22 cellular contexts compared by ENCODE assay signal in genomic region chr20:59071224-59071623, GRCh38. TPM values are rescaled to one million over a fixed set of nuclear protein-coding genes. Genes with fewer than 3 reads are reported as not detected.
DNase-seq lines count a peak whose midpoint lies in the region; ATAC-seq and TF ChIP-seq lines count a peak whose summit lies in the region.
"Had no signal": no experiment of that assay in that cellular context is flagged by ENCODE, and none has a peak within 500 bp of the region (broad histone marks: within the 10 kb centered on the region; RNA-seq: fewer than 3 reads in every experiment).

No MANE protein-coding gene starts in this region.

- DNase-seq in GM13977 (ENCODE audit: low spot score): peak; percentile 27
- peak; percentile 32 for DNase-seq in NOMO-1 treated with DMSO at 0.1 percent for 48 hours (lab: John Stamatoyannopoulos, UW; ENCODE audit: unreplicated experiment)
- peak; percentile 43 for DNase-seq in naive B cell
- no peak for DNase-seq in left colon
- no peak for DNase-seq in esophagus muscularis mucosa (ENCODE audit: extremely low spot score)
- DNase-seq in right atrium auricular region (ENCODE audit: low spot score): no peak
- DNase-seq: activated CD8-positive, alpha-beta memory T cell treated with anti-CD3 and anti-CD28 coated beads, Interleukin-2, amount 50 U/mL, for 48 hours; activated gamma-delta T cell treated with Interleukin-2 at 50 U/mL for 16 hours; central memory CD4-positive, alpha-beta T cell; effector CD4-positive, alpha-beta T cell; GDM1; heart left ventricle; Kasumi-1; natural killer cell; NCI-H187; SHP77 treated with DMSO at 0.1 percent for 48 hours; thyroid gland had no signal

- H3K27me3 Mint-ChIP-seq in naive B cell: peaks cover 3 to 14% (median 9%) of the 10 kb centered on the region in 3 donors

- no peak for TF ChIP-seq POLR2A in esophagus muscularis mucosa (IDR thresholded peaks at IDR 0.05; ENCODE audit: low read depth)

- H3K4me1 ChIP-seq in esophagus muscularis mucosa: no peaks in the 10 kb centered on the region
- peaks cover 0 to 7% of the 10 kb centered on the region in 2 donors for H3K4me1 ChIP-seq in right atrium auricular region
- H3K4me1 ChIP-seq: parathyroid adenoma, thyroid gland had no signal

- H3K4me3 ChIP-seq in esophagus muscularis mucosa (no peak overlapping the region), right atrium auricular region (no peak overlapping the region)
- H3K4me3 ChIP-seq: GM23338, heart left ventricle, thyroid gland had no signal

- no peaks in the 10 kb centered on the region for H3K9me3 Mint-ChIP-seq in naive B cell
- H3K9me3 Mint-ChIP-seq: natural killer cell had no signal

- intact Hi-C loops in left colon (cut with DNase I, micrococcal nuclease) (no loop called here), esophagus muscularis mucosa (cut with DNase I) (no loop called here)

- in situ Hi-C loops in GM13977 (cut with MboI; ENCODE audit: low pct_unique_long_range_greater_than_20kb, low sequenced_read_pairs, unreplicated experiment): no loop called here

- 88% methylated on average over 1 of the region's 1 CpG for WGBS in esophagus muscularis mucosa

- peak; percentile 77 for ATAC-seq in GM21717 (IDR thresholded peaks at IDR 0.05; ENCODE audit: unreplicated experiment)
- ATAC-seq in naive B cell (ENCODE audit: low read depth in 2 of 2): peak; percentile 99 to 100
- ATAC-seq in left colon: no peak
- ATAC-seq in GM21423 (IDR thresholded peaks at IDR 0.05; ENCODE audit: unreplicated experiment): no peak
- ATAC-seq: GM23338, heart left ventricle, natural killer cell had no signal

- H3K4me3 Mint-ChIP-seq in naive B cell: no peak overlapping the region
- H3K4me3 Mint-ChIP-seq: GM23338, natural killer cell had no signal

- H3K9me3 ChIP-seq in esophagus muscularis mucosa (no peaks in the 10 kb centered on the region), right atrium auricular region (no peaks in the 10 kb centered on the region)
- H3K9me3 ChIP-seq: heart left ventricle, thyroid gland had no signal

- TF ChIP-seq CTCF in GM13977 (IDR thresholded peaks at IDR 0.05; ENCODE audit: extremely low read depth, insufficient read depth, missing control alignments) (no peak), esophagus muscularis mucosa (IDR thresholded peaks at IDR 0.05) (no peak), right atrium auricular region (IDR thresholded peaks at IDR 0.05) (no peak)

- TF ChIP-seq EP300 in esophagus muscularis mucosa (IDR thresholded peaks at IDR 0.05): no peak

- H3K27me3 ChIP-seq in esophagus muscularis mucosa (peaks cover 0 to 19% (median 0%) of the 10 kb centered on the region in 4 donors), right atrium auricular region (no peaks in the 10 kb centered on the region)
- H3K27me3 ChIP-seq: thyroid gland had no signal

- H3K36me3 ChIP-seq in esophagus muscularis mucosa (no peaks in the 10 kb centered on the region), right atrium auricular region (no peaks in the 10 kb centered on the region)
- H3K36me3 ChIP-seq: heart left ventricle, thyroid gland had no signal

- H3K36me3 Mint-ChIP-seq in naive B cell: no peaks in the 10 kb centered on the region
- H3K36me3 Mint-ChIP-seq: natural killer cell had no signal

- peak overlapping the region; percentile 21 to 82 (median 45) for H3K27ac Mint-ChIP-seq in naive B cell
- H3K27ac Mint-ChIP-seq: GM23338, natural killer cell had no signal

- no peak overlapping the region for H3K27ac ChIP-seq in esophagus muscularis mucosa (replicated peaks in 1 of 4)
- no peak overlapping the region for H3K27ac ChIP-seq in right atrium auricular region
- H3K27ac ChIP-seq: parathyroid adenoma, thyroid gland had no signal

- peaks cover 16 to 19% (median 17%) of the 10 kb centered on the region in 3 donors for H3K4me1 Mint-ChIP-seq in naive B cell

RNA-seq across cellular contexts. Expression of gene PRELID3B, which starts 28.6 kb away (rescaled TPM):
- polyA plus RNA-seq in naive B cell (ENCODE audit: low read depth in 6 of 6): 10 to 100 TPM; 34.1 to 46.0 (median 37.5) TPM
- total RNA-seq in left colon: 100 to 1,000 TPM; 125 to 137 TPM
- total RNA-seq in esophagus muscularis mucosa: 10 to 100 TPM; 32.0 to 48.4 (median 36.6) TPM
- total RNA-seq in right atrium auricular region: 10 to 100 TPM; 34.6 to 35.2 TPM

RNA-seq across cellular contexts. Expression of gene ATP5F1E, which starts 39.1 kb away (rescaled TPM):
- 100 to 1,000 TPM in 1 of 6 donors, 10 to 100 TPM in 5; 53.9 to 103 (median 75.5) TPM for polyA plus RNA-seq in naive B cell (ENCODE audit: low read depth in 6 of 6)
- total RNA-seq in left colon (10 to 100 TPM; 64.2 to 79.2 TPM), esophagus muscularis mucosa (10 to 100 TPM; 30.8 to 44.0 (median 37.2) TPM), right atrium auricular region (10 to 100 TPM; 41.3 to 42.0 TPM)

RNA-seq across cellular contexts. Expression of gene TUBB1, which starts 52.0 kb away (rescaled TPM):
- polyA plus RNA-seq in naive B cell (ENCODE audit: low read depth in 6 of 6): 10 to 100 TPM in 3 of 6 donors, 1 to 10 TPM in 3; 2.5 to 16.4 (median 11.0) TPM
- not detected for total RNA-seq in left colon
- under 1 TPM in 2 of 4 donors, not detected in 2; under 0.01 to 0.83 TPM for total RNA-seq in esophagus muscularis mucosa
- total RNA-seq in right atrium auricular region: under 1 TPM; 0.19 to 0.35 TPM
- total RNA-seq: GM23338, lung microvascular endothelial cell had no signal
- polyA plus RNA-seq: GM23338 had no signal

Comparison
In these comparisons a context has a peak if more than half of its experiments do, and no peak if none do; other contexts are left out.
1. DNase-seq: peak in GM13977 (single experiment), NOMO-1 treated with DMSO at 0.1 percent for 48 hours (single experiment) and naive B cell (single experiment); none in left colon (0 of 2), esophagus muscularis mucosa (single experiment) and right atrium auricular region (single experiment).
2. ATAC-seq: peak in GM21717 (single experiment) and naive B cell (2 of 2); none in left colon (single experiment) and GM21423 (single experiment).